1 cellular context compared by ENCODE assay signal in the genomic region with DNA sequence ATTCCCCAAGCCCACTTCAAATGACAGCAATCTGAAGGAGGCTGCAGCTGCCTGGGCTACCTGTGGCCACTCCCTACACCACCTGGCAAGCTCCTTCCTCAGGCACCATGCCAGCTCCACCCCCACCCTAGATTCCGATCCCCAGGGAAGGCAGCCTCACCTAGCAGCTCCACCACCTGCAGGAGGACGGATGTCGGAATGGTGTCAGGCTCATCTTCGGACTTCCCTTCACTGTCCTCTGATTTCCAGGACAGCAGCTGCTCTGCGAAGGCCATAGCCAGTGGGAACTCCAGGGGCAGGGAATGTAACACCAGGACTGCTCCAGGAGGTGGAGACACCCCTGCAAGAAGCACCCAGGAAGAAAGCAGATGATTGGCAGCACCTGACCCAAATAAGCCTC.
TF ChIP-seq lines count a peak whose summit lies in the region.

No MANE protein-coding gene starts in this region.

TF ChIP-seq in HCT116, 20 proteins besides CTCF, POLR2A, EP300 and RAD21 (continued from another document):
- TF ChIP-seq, protein P1, sequence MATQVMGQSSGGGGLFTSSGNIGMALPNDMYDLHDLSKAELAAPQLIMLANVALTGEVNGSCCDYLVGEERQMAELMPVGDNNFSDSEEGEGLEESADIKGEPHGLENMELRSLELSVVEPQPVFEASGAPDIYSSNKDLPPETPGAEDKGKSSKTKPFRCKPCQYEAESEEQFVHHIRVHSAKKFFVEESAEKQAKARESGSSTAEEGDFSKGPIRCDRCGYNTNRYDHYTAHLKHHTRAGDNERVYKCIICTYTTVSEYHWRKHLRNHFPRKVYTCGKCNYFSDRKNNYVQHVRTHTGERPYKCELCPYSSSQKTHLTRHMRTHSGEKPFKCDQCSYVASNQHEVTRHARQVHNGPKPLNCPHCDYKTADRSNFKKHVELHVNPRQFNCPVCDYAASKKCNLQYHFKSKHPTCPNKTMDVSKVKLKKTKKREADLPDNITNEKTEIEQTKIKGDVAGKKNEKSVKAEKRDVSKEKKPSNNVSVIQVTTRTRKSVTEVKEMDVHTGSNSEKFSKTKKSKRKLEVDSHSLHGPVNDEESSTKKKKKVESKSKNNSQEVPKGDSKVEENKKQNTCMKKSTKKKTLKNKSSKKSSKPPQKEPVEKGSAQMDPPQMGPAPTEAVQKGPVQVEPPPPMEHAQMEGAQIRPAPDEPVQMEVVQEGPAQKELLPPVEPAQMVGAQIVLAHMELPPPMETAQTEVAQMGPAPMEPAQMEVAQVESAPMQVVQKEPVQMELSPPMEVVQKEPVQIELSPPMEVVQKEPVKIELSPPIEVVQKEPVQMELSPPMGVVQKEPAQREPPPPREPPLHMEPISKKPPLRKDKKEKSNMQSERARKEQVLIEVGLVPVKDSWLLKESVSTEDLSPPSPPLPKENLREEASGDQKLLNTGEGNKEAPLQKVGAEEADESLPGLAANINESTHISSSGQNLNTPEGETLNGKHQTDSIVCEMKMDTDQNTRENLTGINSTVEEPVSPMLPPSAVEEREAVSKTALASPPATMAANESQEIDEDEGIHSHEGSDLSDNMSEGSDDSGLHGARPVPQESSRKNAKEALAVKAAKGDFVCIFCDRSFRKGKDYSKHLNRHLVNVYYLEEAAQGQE (IDR thresholded peaks at IDR 0.05; ENCODE audit: low read depth) = no peak
- no peak for TF ChIP-seq TCF7L2 (IDR thresholded peaks at IDR 0.05; ENCODE audit: borderline replicate concordance, extremely low read depth, insufficient read depth, insufficient read length)
- TF ChIP-seq FOSL1 (IDR thresholded peaks at IDR 0.05; ENCODE audit: low read depth) = no peak
- no peak for TF ChIP-seq CBX3 (IDR thresholded peaks at IDR 0.05; ENCODE audit: low read depth)
- no peak for TF ChIP-seq SIN3A (IDR thresholded peaks at IDR 0.05; ENCODE audit: low read depth)
- TF ChIP-seq SP1 (IDR thresholded peaks at IDR 0.05; ENCODE audit: low read depth) = no peak
- TF ChIP-seq POLR2AphosphoS5 (IDR thresholded peaks at IDR 0.05; ENCODE audit: low read depth, low read length) = no peak
- TF ChIP-seq ZBTB33 (IDR thresholded peaks at IDR 0.05; ENCODE audit: extremely low read depth, insufficient replicate concordance, low read length) = no peak
- TF ChIP-seq CEBPB (IDR thresholded peaks at IDR 0.05; ENCODE audit: low read depth) = no peak
- no peak for TF ChIP-seq ZFX (IDR thresholded peaks at IDR 0.05)
- no peak for TF ChIP-seq EZH2 (IDR thresholded peaks at IDR 0.05)
- TF ChIP-seq EZH2phosphoT487 (IDR thresholded peaks at IDR 0.05; ENCODE audit: borderline replicate concordance) = no peak
- no peak for TF ChIP-seq ELF1 (IDR thresholded peaks at IDR 0.05; ENCODE audit: borderline replicate concordance, low read depth)
- no peak for TF ChIP-seq ZNF274 (IDR thresholded peaks at IDR 0.05; ENCODE audit: low read depth, low read length)
- TF ChIP-seq JUND (IDR thresholded peaks at IDR 0.05) = no peak
